Comparison of ENCODE assay signal across 18 cellular contexts in genomic region chr4:3196670-3197359, GRCh38. TPM values are rescaled to one million over a fixed set of nuclear protein-coding genes. Genes with fewer than 3 reads are reported as not detected.
A peak's percentile ranks its signal among the peaks of the same experiment; 100 is the strongest.
DNase-seq lines count a peak whose midpoint lies in the region; TF ChIP-seq lines count a peak whose summit lies in the region.
"Had no signal": no experiment of that assay in that cellular context is flagged by ENCODE, and none has a peak within 500 bp of the region (broad histone marks: within the 10 kb centered on the region; RNA-seq: fewer than 3 reads in every experiment).

No MANE protein-coding gene starts in this region.

- no peak for TF ChIP-seq CTCF in HEK293 (tag by site-specific recombination; IDR thresholded peaks at IDR 0.05)
- no peak for TF ChIP-seq CTCF in osteoblast (IDR thresholded peaks at IDR 0.05; ENCODE audit: extremely low read depth, low read depth, low read length)
- TF ChIP-seq CTCF in GM10248 (IDR thresholded peaks at IDR 0.05; ENCODE audit: control extremely low read depth, extremely low read depth, low read depth, missing control alignments), result no peak

- H3K9me3 Mint-ChIP-seq in activated naive CD4-positive, alpha-beta T cell treated with anti-CD3 and anti-CD28 coated beads for 36 hours, result no peaks in the 10 kb centered on the region
- no peaks in the 10 kb centered on the region for H3K9me3 Mint-ChIP-seq in activated T-helper 2 cell treated with anti-CD3 and anti-CD28 coated beads, Interferon-gamma antibody, Interleukin-2, Interleukin-4, amounts not matched to agents 10 μg/mL and 5 μg/mL and 100 μg/mL, durations not matched to agents 14 hours and 24 hours and 36 hours

- H3K36me3 Mint-ChIP-seq in activated naive CD4-positive, alpha-beta T cell treated with anti-CD3 and anti-CD28 coated beads for 36 hours (ENCODE audit: low read depth), result peaks cover 8% of the 10 kb centered on the region
- peaks cover 37% of the 10 kb centered on the region for H3K36me3 Mint-ChIP-seq in activated T-helper 2 cell treated with anti-CD3 and anti-CD28 coated beads, Interferon-gamma antibody, Interleukin-2, Interleukin-4, amounts not matched to agents 10 μg/mL and 5 μg/mL and 100 μg/mL, durations not matched to agents 14 hours and 24 hours and 36 hours (ENCODE audit: low read depth)

- intact Hi-C loops in activated naive CD4-positive, alpha-beta T cell treated with anti-CD3 and anti-CD28 coated beads for 36 hours (cut with micrococcal nuclease), result no loop called here
- intact Hi-C loops in activated T-helper 2 cell treated with anti-CD3 and anti-CD28 coated beads, Interferon-gamma antibody, Interleukin-2, Interleukin-4, amounts not matched to agents 10 μg/mL and 5 μg/mL and 100 μg/mL, durations not matched to agents 14 hours and 24 hours and 36 hours (cut with micrococcal nuclease), result loop anchor here (2.0 kb wide), 1 partner anchor 246 kb away; no protein-coding TSS in a partner anchor

- no peaks in the 10 kb centered on the region for H3K27me3 ChIP-seq in osteoblast (ENCODE audit: insufficient read depth, low read length)
- H3K27me3 ChIP-seq: heart right ventricle, vagina had no signal

- H3K4me1 ChIP-seq in HEK293 (ENCODE audit: control insufficient read depth, insufficient read depth, low read length) (no peaks in the 10 kb centered on the region), osteoblast (ENCODE audit: insufficient read depth, low read length) (peaks cover 4% of the 10 kb centered on the region)

- H3K36me3 ChIP-seq in HEK293 (ENCODE audit: control insufficient read depth in 2 of 2, insufficient read depth in 1 of 2, low read length in 2 of 2) (peaks cover 0 to 70% of the 10 kb centered on the region in 2 experiments; a peak in 2 of 3 replicates), osteoblast (ENCODE audit: insufficient read depth, low read length) (peaks cover 38% of the 10 kb centered on the region)

- H3K79me2 ChIP-seq in osteoblast (ENCODE audit: insufficient read depth, low read length), result no peaks in the 10 kb centered on the region

- H3K27ac ChIP-seq in HEK293 (ENCODE audit: extremely low read depth, low read depth, low read length), result no peak overlapping the region
- H3K27ac ChIP-seq in osteoblast (ENCODE audit: low read depth, low read length), result no peak overlapping the region
- H3K27ac ChIP-seq: vagina had no signal

- H3K27ac Mint-ChIP-seq in activated naive CD4-positive, alpha-beta T cell treated with anti-CD3 and anti-CD28 coated beads for 36 hours, result peak overlapping the region; percentile 7
- peak overlapping the region; percentile 56 for H3K27ac Mint-ChIP-seq in activated T-helper 2 cell treated with anti-CD3 and anti-CD28 coated beads, Interferon-gamma antibody, Interleukin-2, Interleukin-4, amounts not matched to agents 10 μg/mL and 5 μg/mL and 100 μg/mL, durations not matched to agents 14 hours and 24 hours and 36 hours

- H4K20me1 ChIP-seq in osteoblast (ENCODE audit: insufficient read depth, low read length), result peaks cover 8% of the 10 kb centered on the region

- H3K4me3 ChIP-seq in HEK293 (ENCODE audit: low read depth, low read length) (no peak overlapping the region), osteoblast (ENCODE audit: insufficient read depth, low read length) (no peak overlapping the region)
- H3K4me3 ChIP-seq: heart right ventricle, vagina had no signal

- DNase-seq in activated naive CD4-positive, alpha-beta T cell treated with anti-CD3 and anti-CD28 coated beads for 36 hours, result no peak
- no peak for DNase-seq in activated naive CD4-positive, alpha-beta T cell treated with Interleukin-2 at 50 U/mL for 16 hours
- no peak for DNase-seq in activated T-helper 2 cell treated with anti-CD3 and anti-CD28 coated beads, Interferon-gamma antibody, Interleukin-2, Interleukin-4, amounts not matched to agents 10 μg/mL and 5 μg/mL and 100 μg/mL, durations not matched to agents 14 hours and 24 hours and 36 hours (ENCODE audit: low spot score)
- DNase-seq in osteoblast (ENCODE audit: insufficient read length, low spot score, missing footprints), result peak; percentile 4
- DNase-seq in COLO829 (ENCODE audit: low spot score), result no peak
- DNase-seq in nucleus accumbens (lab: John Stamatoyannopoulos, UW), result no peak
- no peak for DNase-seq in GM10248 (ENCODE audit: extremely low spot score)
- DNase-seq: activated CD4-positive, CD25-positive, alpha-beta regulatory T cell; anterior cingulate cortex; Calu3; H7; heart right ventricle; KBM-7; NCI-H1048; NCI-H526 treated with DMSO at 0.1 percent for 48 hours; SHP77 had no signal

- no peak overlapping the region for H2AFZ ChIP-seq in osteoblast (ENCODE audit: low read length)

- no peak overlapping the region for H3K4me2 ChIP-seq in osteoblast (ENCODE audit: insufficient read depth, low read length)

- H3K9me3 ChIP-seq in HEK293 (ENCODE audit: control insufficient read depth, insufficient read depth, low read depth, low read length) (no peaks in the 10 kb centered on the region), osteoblast (ENCODE audit: low read depth, low read length) (no peaks in the 10 kb centered on the region)
- H3K9me3 ChIP-seq: heart right ventricle, vagina had no signal

- CTCF ChIA-PET in activated naive CD4-positive, alpha-beta T cell treated with anti-CD3 and anti-CD28 coated beads for 36 hours (lab: Charles Lee), result interaction anchor here (0.6 kb wide), 1 partner anchor 148 kb away, joined by 4 read pairs; no protein-coding TSS in a partner anchor
- CTCF ChIA-PET in HEK293 (lab: Yijun Ruan, JAX) (no interaction called here), GM10248 (lab: Yijun Ruan, JAX) (interaction anchor here (1.3 kb wide), 2 partner anchors 27 to 89 kb away, joined by 3 to 5 read pairs; no protein-coding TSS in a partner anchor)

- peaks cover 60% of the 10 kb centered on the region for H3K4me1 Mint-ChIP-seq in activated naive CD4-positive, alpha-beta T cell treated with anti-CD3 and anti-CD28 coated beads for 36 hours (ENCODE audit: low read depth)
- peaks cover 44% of the 10 kb centered on the region for H3K4me1 Mint-ChIP-seq in activated T-helper 2 cell treated with anti-CD3 and anti-CD28 coated beads, Interferon-gamma antibody, Interleukin-2, Interleukin-4, amounts not matched to agents 10 μg/mL and 5 μg/mL and 100 μg/mL, durations not matched to agents 14 hours and 24 hours and 36 hours (ENCODE audit: low read depth)

- no peak overlapping the region for H3K4me3 Mint-ChIP-seq in activated naive CD4-positive, alpha-beta T cell treated with anti-CD3 and anti-CD28 coated beads for 36 hours
- H3K4me3 Mint-ChIP-seq in activated T-helper 2 cell treated with anti-CD3 and anti-CD28 coated beads, Interferon-gamma antibody, Interleukin-2, Interleukin-4, amounts not matched to agents 10 μg/mL and 5 μg/mL and 100 μg/mL, durations not matched to agents 14 hours and 24 hours and 36 hours (ENCODE audit: low read depth), result no peak overlapping the region

- H3K27me3 Mint-ChIP-seq in activated naive CD4-positive, alpha-beta T cell treated with anti-CD3 and anti-CD28 coated beads for 36 hours (ENCODE audit: low read depth), result no peaks in the 10 kb centered on the region
- no peaks in the 10 kb centered on the region for H3K27me3 Mint-ChIP-seq in activated T-helper 2 cell treated with anti-CD3 and anti-CD28 coated beads, Interferon-gamma antibody, Interleukin-2, Interleukin-4, amounts not matched to agents 10 μg/mL and 5 μg/mL and 100 μg/mL, durations not matched to agents 14 hours and 24 hours and 36 hours (ENCODE audit: low read depth)

- POLR2A ChIA-PET in HEK293 (lab: Yijun Ruan, JAX), result no interaction called here
- POLR2A ChIA-PET in GM10248 (lab: Yijun Ruan, JAX), result no interaction called here

TF ChIP-seq in HEK293, 187 proteins besides CTCF, POLR2A, EP300 and RAD21:
- TF ChIP-seq, protein P1, sequence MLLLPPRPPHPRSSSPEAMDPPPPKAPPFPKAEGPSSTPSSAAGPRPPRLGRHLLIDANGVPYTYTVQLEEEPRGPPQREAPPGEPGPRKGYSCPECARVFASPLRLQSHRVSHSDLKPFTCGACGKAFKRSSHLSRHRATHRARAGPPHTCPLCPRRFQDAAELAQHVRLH (tag by site-specific recombination; IDR thresholded peaks at IDR 0.05), result no peak
- TF ChIP-seq ZNF549 (tag by site-specific recombination; IDR thresholded peaks at IDR 0.05) (no peak), REST (tag by site-specific recombination; IDR thresholded peaks at IDR 0.05) (peak; percentile 72)
TF ChIP-seq in HEK293: peak in this region for 1.

RNA-seq across cellular contexts. Expression of gene MSANTD1, which starts 52.1 kb away (rescaled TPM):
- total RNA-seq in activated naive CD4-positive, alpha-beta T cell treated with anti-CD3 and anti-CD28 coated beads for 36 hours, result under 1 TPM; 0.49 to 0.55 TPM
- total RNA-seq in activated T-helper 2 cell treated with anti-CD3 and anti-CD28 coated beads, Interferon-gamma antibody, Interleukin-2, Interleukin-4, amounts not matched to agents 10 μg/mL and 5 μg/mL and 100 μg/mL, durations not matched to agents 14 hours and 24 hours and 36 hours, result 0.64 and 0.68 TPM in 2 replicates
- 0.59 and 0.72 TPM in 2 replicates for total RNA-seq in osteoblast
